ENCODE assay signal across 8 cellular contexts in the genomic region with DNA sequence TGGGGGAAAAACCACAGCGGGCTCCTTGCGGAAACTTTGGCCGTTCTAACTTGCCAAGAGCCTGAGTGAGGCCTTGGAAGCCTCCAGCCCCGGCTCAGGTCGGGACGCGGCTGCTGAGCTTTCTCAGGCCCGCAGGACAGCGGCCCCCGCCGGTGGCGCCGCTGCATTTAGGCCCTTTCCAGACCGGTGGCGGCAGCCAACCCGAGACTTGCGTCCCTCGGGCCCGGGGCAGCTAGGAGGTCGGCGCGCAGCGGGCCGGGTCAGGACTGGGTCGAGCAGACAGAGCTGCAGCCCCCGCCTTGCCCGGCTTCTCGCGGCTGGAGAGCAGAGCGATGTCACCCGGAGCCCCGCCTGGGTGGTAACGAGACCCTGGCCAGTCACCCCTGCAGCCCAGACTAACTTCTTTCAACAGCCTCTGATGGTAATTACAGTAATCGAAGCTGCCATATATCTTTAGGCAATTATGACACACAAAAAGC. TPM values are rescaled to one million over a fixed set of nuclear protein-coding genes. Genes with fewer than 3 reads are reported as not detected.
DNase-seq lines count a peak whose midpoint lies in the region; ATAC-seq and TF ChIP-seq lines count a peak whose summit lies in the region.

No MANE protein-coding gene starts in this region.

- H3K9ac ChIP-seq in parathyroid adenoma = no peak overlapping the region

- peaks cover 4 to 56% (median 22%) of the 10 kb centered on the region in 4 donors for H3K4me1 ChIP-seq in Peyer's patch
- peaks cover 0 to 65% (median 37%) of the 10 kb centered on the region in 3 donors for H3K4me1 ChIP-seq in gastroesophageal sphincter
- no peaks in the 10 kb centered on the region for H3K4me1 ChIP-seq in parathyroid adenoma

- peak overlapping the region in 3 of 4 donors; percentile 31 to 39 (median 35) for H3K4me3 ChIP-seq in Peyer's patch
- peak overlapping the region in 1 of 2 donors; percentile 35 for H3K4me3 ChIP-seq in gastroesophageal sphincter
- peak overlapping the region; percentile 9 for H3K4me3 ChIP-seq in parathyroid adenoma (ENCODE audit: low read depth, low read length)

- H3K36me3 ChIP-seq in Peyer's patch (no peaks in the 10 kb centered on the region), gastroesophageal sphincter (no peaks in the 10 kb centered on the region), parathyroid adenoma (ENCODE audit: control insufficient read depth, insufficient read depth, low read length) (no peaks in the 10 kb centered on the region)

- WGBS in gastroesophageal sphincter (ENCODE audit: low coverage in 1 of 2), 2 donors = 2 to 8% methylated on average over 8 to 10 of the region's 34 CpGs

- H3K9me3 ChIP-seq in Peyer's patch (peaks cover 0 to 8% (median 0%) of the 10 kb centered on the region in 4 donors), gastroesophageal sphincter (no peaks in the 10 kb centered on the region), parathyroid adenoma (ENCODE audit: control insufficient read depth, low read length) (no peaks in the 10 kb centered on the region)

- TF ChIP-seq CTCF in Peyer's patch (IDR thresholded peaks at IDR 0.05) (peak in 2 of 6 experiments; percentile 13 to 16), gastroesophageal sphincter (IDR thresholded peaks at IDR 0.05) (peak in 2 of 4 experiments; percentile 22 to 30), parathyroid adenoma (IDR thresholded peaks at IDR 0.05) (no peak)

- H3K4me2 ChIP-seq in parathyroid adenoma (ENCODE audit: low read length) = peak overlapping the region; percentile 72

- no peak for TF ChIP-seq EP300 in gastroesophageal sphincter (IDR thresholded peaks at IDR 0.05)

- H3K27me3 ChIP-seq in Peyer's patch (peaks cover 8 to 80% of the 10 kb centered on the region in 2 donors), gastroesophageal sphincter (peaks cover 100% of the 10 kb centered on the region), parathyroid adenoma (ENCODE audit: control insufficient read depth, insufficient read depth, low read length) (peaks cover 34% of the 10 kb centered on the region)

- TF ChIP-seq POLR2A in Peyer's patch (IDR thresholded peaks at IDR 0.05) (no peak), gastroesophageal sphincter (IDR thresholded peaks at IDR 0.05) (no peak)

- no peak overlapping the region for H3K27ac ChIP-seq in Peyer's patch
- H3K27ac ChIP-seq in gastroesophageal sphincter = no peak overlapping the region
- H3K27ac ChIP-seq in parathyroid adenoma = no peak overlapping the region

- peak overlapping the region; percentile 55 for H2AFZ ChIP-seq in parathyroid adenoma

- H3K79me2 ChIP-seq in parathyroid adenoma = no peaks in the 10 kb centered on the region

- ATAC-seq in gastroesophageal sphincter = peak; percentile 17
- no peak for ATAC-seq in HG02885 (IDR thresholded peaks at IDR 0.05; ENCODE audit: poor library complexity, unreplicated experiment)

- DNase-seq in EH (ENCODE audit: low read depth) = peak; percentile 18
- peak in 1 of 3 donors; percentile 58 for DNase-seq in Peyer's patch
- no peak for DNase-seq in HT-29 (ENCODE audit: low spot score)
- no peak for DNase-seq in NCI-H345 (lab: John Stamatoyannopoulos, UW)
- DNase-seq in D341Med (ENCODE audit: low spot score) = no peak

RNA-seq across cellular contexts. Expression of gene NR2E1, which starts 2.7 kb away (rescaled TPM):
- total RNA-seq in Peyer's patch = not detected
- total RNA-seq in gastroesophageal sphincter = not detected
- not detected in 2 replicates for total RNA-seq in HT-29 (2014; rRNA removed; shearing (Covaris generic))
